ENCODE assay signal across 8 cellular contexts in the genomic region with DNA sequence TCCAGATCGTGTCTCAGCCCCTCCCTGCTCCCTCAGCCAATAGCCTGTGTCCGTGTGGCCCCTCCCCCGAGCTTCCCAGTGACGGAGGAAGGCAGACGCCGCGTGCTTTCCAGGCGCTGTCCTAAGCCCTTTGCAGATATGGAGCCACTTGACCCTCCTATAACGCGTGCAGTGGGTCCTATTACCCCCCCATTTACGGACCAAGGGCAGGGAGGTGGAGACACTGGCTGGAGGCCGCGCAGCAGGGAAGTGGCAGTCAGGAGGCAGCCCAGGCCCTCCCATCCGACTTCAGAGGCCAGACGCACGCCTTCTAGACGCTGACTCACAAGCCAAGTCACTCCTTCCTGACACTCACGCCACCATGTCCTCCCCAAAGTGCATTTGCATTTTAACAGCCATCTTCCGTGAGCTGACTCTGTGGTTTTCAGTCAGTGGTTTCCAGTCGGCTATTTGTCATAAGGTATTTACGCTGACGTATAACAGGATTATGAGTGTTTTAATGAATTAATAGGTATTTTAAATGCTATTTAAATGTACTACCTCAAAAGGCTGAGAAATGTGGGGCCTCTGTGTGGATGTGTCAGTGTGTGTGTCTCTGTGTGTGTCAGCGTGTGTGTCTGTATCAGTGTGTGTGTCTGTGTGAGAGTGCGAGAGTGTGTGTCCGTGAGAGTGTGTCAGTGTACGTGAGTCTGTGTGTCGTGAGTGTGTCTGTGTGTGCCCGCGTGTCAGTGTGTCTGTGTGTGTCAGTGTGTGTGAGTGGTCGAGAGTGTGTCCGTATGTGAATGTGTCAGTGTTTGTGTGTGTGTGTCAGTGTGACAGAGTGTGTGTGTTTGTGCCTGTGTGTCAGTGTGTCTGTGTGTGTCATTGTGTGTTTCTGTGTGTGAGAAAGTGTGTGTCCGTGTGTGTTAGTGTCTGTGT.
DNase-seq lines count a peak whose midpoint lies in the region; ATAC-seq and TF ChIP-seq lines count a peak whose summit lies in the region.

No MANE protein-coding gene starts in this region.

- H3K27me3 Mint-ChIP-seq in progenitor cell of endocrine pancreas: peaks cover 28% of the 10 kb centered on the region

- no peaks in the 10 kb centered on the region for H3K27me3 ChIP-seq in AG04450 (ENCODE audit: control insufficient read depth, insufficient read depth, low read length)
- no peaks in the 10 kb centered on the region for H3K27me3 ChIP-seq in upper lobe of left lung

- POLR2A ChIA-PET in AG04450 (lab: Yijun Ruan, JAX): interaction anchor here (0.7 to 1.4 kb wide), 5 partner anchors 16 to 92 kb away, joined by 3 to 14 read pairs (median 4); partner anchors contain the start of gene INSIG1
- POLR2A ChIA-PET in RWPE1 (lab: Yijun Ruan, JAX; ENCODE audit: low non-redundant PET): interaction anchor here (1.0 kb wide), 1 partner anchor 9 kb away, joined by 3 read pairs; no protein-coding TSS in a partner anchor

- H3K4me1 Mint-ChIP-seq in progenitor cell of endocrine pancreas (ENCODE audit: low read depth): no peaks in the 10 kb centered on the region

- CTCF ChIA-PET in AG04450 (lab: Charles Lee) (interaction anchor here (0.7 to 1.6 kb wide), 4 partner anchors 16 to 292 kb away, joined by 3 to 10 read pairs (median 5); no protein-coding TSS in a partner anchor), RWPE1 (lab: Yijun Ruan, JAX) (interaction anchor here (0.6 kb wide), 1 partner anchor 333 kb away, joined by 6 read pairs; no protein-coding TSS in a partner anchor)

- H3K4me3 ChIP-seq in AG04450 (ENCODE audit: low read depth, low read length): peak overlapping the region; percentile 46
- H3K4me3 ChIP-seq in upper lobe of left lung: peak overlapping the region in 3 of 4 donors; percentile 28 to 46 (median 39)

- H3K9me3 Mint-ChIP-seq in progenitor cell of endocrine pancreas (ENCODE audit: low read depth): peaks cover 3% of the 10 kb centered on the region

- peak overlapping the region; percentile 79 for H3K27ac Mint-ChIP-seq in progenitor cell of endocrine pancreas

- TF ChIP-seq POLR2A in upper lobe of left lung (IDR thresholded peaks at IDR 0.05): peak in 3 of 4 donors; percentile 31 to 73 (median 55)

- no peak overlapping the region for H3K4me3 Mint-ChIP-seq in progenitor cell of endocrine pancreas (ENCODE audit: low read depth)

- no peaks in the 10 kb centered on the region for H3K36me3 ChIP-seq in upper lobe of left lung

- no peaks in the 10 kb centered on the region for H3K36me3 Mint-ChIP-seq in progenitor cell of endocrine pancreas (ENCODE audit: insufficient read depth)

- WGBS in upper lobe of left lung, 2 donors: 27 to 45% methylated on average over 30 to 32 of the region's 32 CpGs

- H3K9me3 ChIP-seq in AG04450 (ENCODE audit: control insufficient read depth, insufficient read depth, low read length) (peaks cover 23% of the 10 kb centered on the region), upper lobe of left lung (no peaks in the 10 kb centered on the region)

- TF ChIP-seq CTCF in AG04450 (IDR thresholded peaks at IDR 0.05; ENCODE audit: low read depth, low read length) (no peak), RWPE1 (conservative IDR thresholded peaks at IDR 0.05; ENCODE audit: low read depth) (no peak), progenitor cell of endocrine pancreas (IDR thresholded peaks at IDR 0.05; ENCODE audit: unreplicated experiment) (no peak), upper lobe of left lung (IDR thresholded peaks at IDR 0.05) (no peak)

- peak; percentile 87 for DNase-seq in AG04450 (ENCODE audit: low read depth, low spot score)
- peak; percentile 76 for DNase-seq in RWPE1 (ENCODE audit: low spot score)
- peak; percentile 51 for DNase-seq in activated gamma-delta T cell (lab: John Stamatoyannopoulos, UW)
- peak; percentile 91 for DNase-seq in glomerular endothelial cell (ENCODE audit: extremely low read depth, low read depth, low spot score)
- no peak for DNase-seq in progenitor cell of endocrine pancreas (ENCODE audit: low spot score, unreplicated experiment)
- peak in 1 of 2 donors; percentile 91 for DNase-seq in upper lobe of left lung

- TF ChIP-seq EP300 in upper lobe of left lung (IDR thresholded peaks at IDR 0.05): peak in 2 of 4 donors; percentile 12 to 71

- ATAC-seq in GM19025 (IDR thresholded peaks at IDR 0.05; ENCODE audit: low read depth, unreplicated experiment): peak; percentile 83
- ATAC-seq in HG03139 (IDR thresholded peaks at IDR 0.05; ENCODE audit: unreplicated experiment): peak; percentile 89
- ATAC-seq in upper lobe of left lung (ENCODE audit: low FRiP score in 2 of 2): peak; percentile 89 to 94

- H3K4me1 ChIP-seq in upper lobe of left lung: peaks cover 2 to 24% (median 5%) of the 10 kb centered on the region in 4 donors

- H3K27ac ChIP-seq in AG04450 (ENCODE audit: low read depth, low read length): peak overlapping the region; percentile 82
- peak overlapping the region; percentile 72 for H3K27ac ChIP-seq in RWPE1
- peak overlapping the region; percentile 88 to 97 (median 92) for H3K27ac ChIP-seq in upper lobe of left lung
